1 cellular context compared by ENCODE assay signal in genomic region chr21:45208627-45208951, GRCh38.
TF ChIP-seq lines count a peak whose summit lies in the region.

No MANE protein-coding gene starts in this region.

TF ChIP-seq in HEK293, 187 proteins besides CTCF, POLR2A, EP300 and RAD21 (continued from another document and continues in another):
- TF ChIP-seq ZBTB49 (tag by site-specific recombination; IDR thresholded peaks at IDR 0.05; ENCODE audit: low read depth) (no peak), ZNF626 (tag by site-specific recombination; IDR thresholded peaks at IDR 0.05) (no peak), ZNF623 (tag by site-specific recombination; IDR thresholded peaks at IDR 0.05) (no peak), ZNF18 (tag by site-specific recombination; IDR thresholded peaks at IDR 0.05) (no peak), ZNF518A (tag by site-specific recombination; conservative IDR thresholded peaks at IDR 0.05; ENCODE audit: low read depth) (no peak), HIC1 (tag by site-specific recombination; IDR thresholded peaks at IDR 0.05) (no peak), GLI4 (tag by site-specific recombination; IDR thresholded peaks at IDR 0.05) (no peak; the same call in 1 of the 2 replicates), ZNF660 (tag by site-specific recombination; IDR thresholded peaks at IDR 0.05) (no peak), ZNF16 (tag by site-specific recombination; IDR thresholded peaks at IDR 0.05; ENCODE audit: low read depth) (no peak), ZSCAN23 (tag by site-specific recombination; IDR thresholded peaks at IDR 0.05) (peak; percentile 37; the same call in 1 of the 2 replicates), ZNF354C (tag by site-specific recombination; IDR thresholded peaks at IDR 0.05; ENCODE audit: borderline replicate concordance, low read depth) (no peak), ZNF239 (tag by site-specific recombination; IDR thresholded peaks at IDR 0.05) (0 out of 2 replicates have a peak, but pooled peaks have one; percentile 41), SETDB1 (IDR thresholded peaks at IDR 0.05; ENCODE audit: insufficient read length, low read length) (no peak), ZNF148 (tag by site-specific recombination; IDR thresholded peaks at IDR 0.05; ENCODE audit: borderline replicate concordance) (0 out of 2 replicates have a peak, but pooled peaks have one; percentile 11), PATZ1 (tag by site-specific recombination; IDR thresholded peaks at IDR 0.05) (no peak), ZNF514 (tag by site-specific recombination; IDR thresholded peaks at IDR 0.05) (no peak), ELK4 (IDR thresholded peaks at IDR 0.05; ENCODE audit: borderline replicate concordance, low read depth, low read length) (no peak), ZNF366 (tag by site-specific recombination; conservative IDR thresholded peaks at IDR 0.05) (no peak), PRDM1 (tag by site-specific recombination; IDR thresholded peaks at IDR 0.05) (peak; percentile 90), ZBTB48 (tag by site-specific recombination; IDR thresholded peaks at IDR 0.05) (no peak), SCRT1 (tag by site-specific recombination; IDR thresholded peaks at IDR 0.05; ENCODE audit: borderline replicate concordance) (no peak), ZNF426 (tag by site-specific recombination; IDR thresholded peaks at IDR 0.05) (no peak), ZNF571 (tag by site-specific recombination; IDR thresholded peaks at IDR 0.05) (no peak), ZNF184 (tag by site-specific recombination; IDR thresholded peaks at IDR 0.05) (no peak), OVOL3 (tag by site-specific recombination; IDR thresholded peaks at IDR 0.05) (no peak), ZNF221 (tag by site-specific recombination; IDR thresholded peaks at IDR 0.05; ENCODE audit: borderline replicate concordance) (no peak), YY1 (tag by site-specific recombination; IDR thresholded peaks at IDR 0.05) (no peak), ZBTB17 (tag by site-specific recombination; IDR thresholded peaks at IDR 0.05) (no peak), ZNF423 (tag by site-specific recombination; IDR thresholded peaks at IDR 0.05) (no peak), ZNF645 (tag by site-specific recombination; IDR thresholded peaks at IDR 0.05) (no peak), BCL11A (tag by site-specific recombination; IDR thresholded peaks at IDR 0.05; ENCODE audit: low read depth) (no peak), INSM2 (tag by site-specific recombination; IDR thresholded peaks at IDR 0.05) (no peak), SCRT2 (tag by site-specific recombination; IDR thresholded peaks at IDR 0.05) (no peak), ZNF585B (tag by site-specific recombination; IDR thresholded peaks at IDR 0.05) (no peak), ZBTB8A (tag by site-specific recombination; IDR thresholded peaks at IDR 0.05) (no peak), BCL11B (tag by site-specific recombination; IDR thresholded peaks at IDR 0.05; ENCODE audit: low read depth) (no peak), SALL2 (tag by site-specific recombination; IDR thresholded peaks at IDR 0.05; ENCODE audit: borderline replicate concordance) (no peak), ZNF768 (tag by site-specific recombination; IDR thresholded peaks at IDR 0.05) (no peak)
